Comparison of ENCODE assay signal across 1 cellular context in the genomic region with DNA sequence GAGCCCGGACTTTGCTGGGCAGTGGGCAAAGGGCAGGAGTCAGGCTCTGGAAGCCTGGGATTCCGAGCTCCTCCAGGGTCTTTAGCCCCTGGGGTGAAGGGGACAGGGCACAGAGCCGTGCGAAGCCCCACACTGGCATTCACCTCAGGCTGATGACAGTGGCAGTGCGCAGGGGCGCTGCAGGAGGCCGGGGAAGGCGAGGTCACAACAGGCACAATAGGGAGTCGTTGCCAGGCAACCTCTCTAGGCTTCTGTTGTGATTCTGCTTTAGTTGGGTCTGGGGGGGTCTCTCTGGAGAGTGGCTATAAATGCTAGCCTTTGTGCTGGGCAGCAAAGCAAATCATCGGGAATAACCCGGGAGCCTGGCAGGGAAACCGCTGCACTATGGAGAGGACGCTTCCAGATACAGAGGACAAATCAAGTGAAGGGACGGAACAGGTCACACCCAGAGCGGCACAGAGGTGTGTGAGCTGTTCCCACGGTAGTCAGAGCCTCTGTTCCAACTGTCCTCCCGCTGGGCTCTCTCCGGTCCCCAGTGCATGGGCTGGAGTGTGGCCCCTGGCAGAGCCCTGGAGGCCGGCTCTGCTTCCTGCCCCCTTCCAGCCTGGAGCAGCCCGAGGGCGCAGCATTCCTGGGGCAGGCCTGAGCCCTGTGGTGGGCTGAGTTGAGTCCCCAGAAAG.
TF ChIP-seq lines count a peak whose summit lies in the region.

No MANE protein-coding gene starts in this region.

TF ChIP-seq in GM23338, 12 proteins besides CTCF, POLR2A, EP300 and RAD21 (continued from another document):
- TF ChIP-seq EZH2 (IDR thresholded peaks at IDR 0.05; ENCODE audit: low read depth, unreplicated experiment) = no peak
- no peak for TF ChIP-seq NANOG (IDR thresholded peaks at IDR 0.05; ENCODE audit: borderline replicate concordance)
- no peak for TF ChIP-seq EZH2phosphoT487 (IDR thresholded peaks at IDR 0.05; ENCODE audit: unreplicated experiment)
- TF ChIP-seq CREB1 (CRISPR knock-in tag; IDR thresholded peaks at IDR 0.05; ENCODE audit: low read depth) = no peak
